ENCODE assay signal across 19 cellular contexts in the genomic region with DNA sequence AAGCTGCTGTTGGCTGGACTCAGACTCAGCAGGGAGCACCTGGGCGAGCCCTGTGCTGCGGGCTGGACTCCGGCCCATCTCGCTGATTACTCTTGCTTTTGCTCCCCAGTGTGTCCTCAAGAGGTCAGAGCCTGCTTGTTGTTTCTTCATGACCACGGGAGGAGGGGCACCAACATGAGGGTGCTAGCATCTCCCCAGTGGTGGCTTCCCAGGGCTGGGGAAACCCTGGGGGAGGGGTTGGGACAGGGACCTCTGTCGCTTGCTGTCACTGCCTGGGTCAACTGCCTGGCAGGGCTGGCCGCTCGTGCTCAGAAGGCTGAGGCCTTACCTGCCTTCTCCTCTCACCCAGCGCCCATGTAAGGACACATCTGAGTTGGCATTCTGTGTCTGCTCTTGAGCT.
DNase-seq lines count a peak whose midpoint lies in the region; ATAC-seq, FAIRE-seq and TF ChIP-seq lines count a peak whose summit lies in the region.
"Had no signal": no experiment of that assay in that cellular context is flagged by ENCODE, and none has a peak within 500 bp of the region (broad histone marks: within the 10 kb centered on the region; RNA-seq: fewer than 3 reads in every experiment).

No MANE protein-coding gene starts in this region.

- DNase-seq in right atrium auricular region (ENCODE audit: low spot score) (peak; percentile 47), left cardiac atrium (no peak), K562 (ENCODE audit: extremely low read depth in 1 of 4, low spot score in 3 of 4) (no peak), mesenteric fat pad (ENCODE audit: low spot score) (peak; percentile 81)
- DNase-seq in activated CD4-positive, alpha-beta T cell treated with anti-CD3 and anti-CD28 coated beads for 36 hours, result no peak
- DNase-seq: BE2C, KBM-7, MM.1S, NCI-H1048, NCI-H1417 treated with DMSO at 0.1 percent for 48 hours, NCI-H187, NCI-H446, NCI-H526, SHP77 treated with DMSO at 0.1 percent for 48 hours had no signal

- no peaks in the 10 kb centered on the region for H3K79me2 ChIP-seq in K562 (ENCODE audit: control insufficient read depth, insufficient read depth, low read length)

- H3K36me3 Mint-ChIP-seq in activated CD4-positive, alpha-beta T cell treated with anti-CD3 and anti-CD28 coated beads for 36 hours (ENCODE audit: low read depth), result no peaks in the 10 kb centered on the region
- H3K36me3 Mint-ChIP-seq in stimulated activated memory B cell treated with anti-CD40 and anti-IgM and Interleukin-4, amounts not matched to agents 10 μg/mL and 1 μg/mL and 100 μg/mL, for 72 hours, result no peaks in the 10 kb centered on the region
- H3K36me3 Mint-ChIP-seq: CD4-positive, CD25-positive, alpha-beta regulatory T cell had no signal

- POLR2A ChIA-PET in K562 (lab: Yijun Ruan, JAX), result interaction anchor here (0.6 kb wide), 1 partner anchor 26 kb away, joined by 3 read pairs; no protein-coding TSS in a partner anchor
- POLR2A ChIA-PET in activated CD4-positive, alpha-beta T cell treated with anti-CD3 and anti-CD28 coated beads for 36 hours (lab: Charles Lee), result interaction anchor here (1.0 kb wide), 1 partner anchor 32 kb away, joined by 3 read pairs; no protein-coding TSS in a partner anchor

- H3K4me3 ChIP-seq in right atrium auricular region, result no peak overlapping the region
- H3K4me3 ChIP-seq in K562, result no peak overlapping the region

- in situ Hi-C loops in K562 (cut with MboI), result no loop called here

- H4K20me1 ChIP-seq in K562 (replicated peaks; ENCODE audit: control insufficient read depth, insufficient read depth, low read length), result peaks cover 6% of the 10 kb centered on the region; the same call in 1 of the 2 replicates

- H3K4me3 Mint-ChIP-seq in activated CD4-positive, alpha-beta T cell treated with anti-CD3 and anti-CD28 coated beads for 36 hours, result no peak overlapping the region
- H3K4me3 Mint-ChIP-seq in stimulated activated memory B cell treated with anti-CD40 and anti-IgM and Interleukin-4, amounts not matched to agents 10 μg/mL and 1 μg/mL and 100 μg/mL, for 72 hours, result no peak overlapping the region
- H3K4me3 Mint-ChIP-seq: CD4-positive, CD25-positive, alpha-beta regulatory T cell had no signal

- no peak for TF ChIP-seq POLR2A in K562 (conservative IDR thresholded peaks at IDR 0.05)

- H3K4me1 Mint-ChIP-seq in activated CD4-positive, alpha-beta T cell treated with anti-CD3 and anti-CD28 coated beads for 36 hours, result peaks cover 28% of the 10 kb centered on the region
- H3K4me1 Mint-ChIP-seq in stimulated activated memory B cell treated with anti-CD40 and anti-IgM and Interleukin-4, amounts not matched to agents 10 μg/mL and 1 μg/mL and 100 μg/mL, for 72 hours, result no peaks in the 10 kb centered on the region

- no peak overlapping the region for H3K4me2 ChIP-seq in K562 (ENCODE audit: insufficient read depth, low read length)

- no peak overlapping the region for H3K27ac Mint-ChIP-seq in activated CD4-positive, alpha-beta T cell treated with anti-CD3 and anti-CD28 coated beads for 36 hours
- H3K27ac Mint-ChIP-seq in stimulated activated memory B cell treated with anti-CD40 and anti-IgM and Interleukin-4, amounts not matched to agents 10 μg/mL and 1 μg/mL and 100 μg/mL, for 72 hours, result no peak overlapping the region
- H3K27ac Mint-ChIP-seq: CD4-positive, CD25-positive, alpha-beta regulatory T cell had no signal

- intact Hi-C loops in left cardiac atrium (cut with DNase I), result no loop called here
- intact Hi-C loops in K562 (cut with micrococcal nuclease), result no loop called here
- intact Hi-C loops in activated CD4-positive, alpha-beta T cell treated with anti-CD3 and anti-CD28 coated beads for 36 hours (cut with DNase I, micrococcal nuclease), result loop anchor here (5.0 to 10.0 kb wide), 4 partner anchors 33 to 1530 kb away; a partner anchor contains a TSS

- no peak overlapping the region for H3K27ac ChIP-seq in right atrium auricular region
- H3K27ac ChIP-seq in K562 (ENCODE audit: extremely low read depth, low read depth, low read length), result no peak overlapping the region
- H3K27ac ChIP-seq: RWPE1 had no signal

- H3K9me3 Mint-ChIP-seq in activated CD4-positive, alpha-beta T cell treated with anti-CD3 and anti-CD28 coated beads for 36 hours (ENCODE audit: low read depth), result no peaks in the 10 kb centered on the region
- H3K9me3 Mint-ChIP-seq in stimulated activated memory B cell treated with anti-CD40 and anti-IgM and Interleukin-4, amounts not matched to agents 10 μg/mL and 1 μg/mL and 100 μg/mL, for 72 hours, result no peaks in the 10 kb centered on the region

- H3K36me3 ChIP-seq in right atrium auricular region, result no peaks in the 10 kb centered on the region
- H3K36me3 ChIP-seq in K562 (ENCODE audit: control insufficient read depth, insufficient read depth, low read length), result no peaks in the 10 kb centered on the region
- H3K36me3 ChIP-seq: BE2C had no signal

- peaks cover 18% of the 10 kb centered on the region for H3K27me3 Mint-ChIP-seq in activated CD4-positive, alpha-beta T cell treated with anti-CD3 and anti-CD28 coated beads for 36 hours
- peaks cover 22% of the 10 kb centered on the region for H3K27me3 Mint-ChIP-seq in stimulated activated memory B cell treated with anti-CD40 and anti-IgM and Interleukin-4, amounts not matched to agents 10 μg/mL and 1 μg/mL and 100 μg/mL, for 72 hours
- H3K27me3 Mint-ChIP-seq: CD4-positive, CD25-positive, alpha-beta regulatory T cell had no signal

- CTCF ChIA-PET in K562 (lab: Yijun Ruan, JAX; ENCODE audit: low intra/inter-chr PET ratio), result no interaction called here
- CTCF ChIA-PET in activated CD4-positive, alpha-beta T cell treated with anti-CD3 and anti-CD28 coated beads for 36 hours (lab: Charles Lee), result no interaction called here

- no peak for TF ChIP-seq RAD21 in K562 (CRISPR knock-in tag; conservative IDR thresholded peaks at IDR 0.05 in 1 of 2, IDR thresholded peaks at IDR 0.05 in 1 of 2)

- no TSS peak for BruUV-seq in K562 (replicated peaks; lab: Mats Ljungman, UMichigan)

- no peak for FAIRE-seq in K562 (lab: Jason Lieb, UNC)
- FAIRE-seq: GM19239 had no signal

- no peaks in the 10 kb centered on the region for H3K9me3 ChIP-seq in right atrium auricular region
- H3K9me3 ChIP-seq in K562 (replicated peaks; ENCODE audit: control insufficient read depth, insufficient read depth, low read depth, low read length), result no peaks in the 10 kb centered on the region
- H3K9me3 ChIP-seq: BE2C had no signal

- WGBS in K562 (ENCODE audit: insufficient coverage, low coverage, missing lambda C conversion rate), result 0% methylated on average over 9 of the region's 9 CpGs

- no peak overlapping the region for H2AFZ ChIP-seq in K562 (ENCODE audit: low read depth, low read length)

- H3K27me3 ChIP-seq in right atrium auricular region, result no peaks in the 10 kb centered on the region
- H3K27me3 ChIP-seq in K562 (ENCODE audit: control insufficient read depth in 2 of 2, insufficient read depth in 2 of 2, low read length in 2 of 2), result peaks cover 30 to 61% of the 10 kb centered on the region in 2 experiments

- no peaks in the 10 kb centered on the region for H3K4me1 ChIP-seq in right atrium auricular region
- H3K4me1 ChIP-seq in K562 (replicated peaks in 1 of 2; ENCODE audit: control insufficient read depth in 2 of 2, insufficient read depth in 2 of 2, low read length in 2 of 2), result peaks cover 0 to 6% of the 10 kb centered on the region in 2 experiments; a peak in 2 of 5 replicates
- H3K4me1 ChIP-seq: BE2C had no signal

- no peak for TF ChIP-seq EP300 in K562 (IDR thresholded peaks at IDR 0.05; ENCODE audit: low read length)

- no peaks in the 10 kb centered on the region for H3K9me1 ChIP-seq in K562 (ENCODE audit: control insufficient read depth, insufficient read depth, low read length)

- no peak for ATAC-seq in left cardiac atrium
- ATAC-seq in K562, result peak; percentile 55
- no peak for ATAC-seq in HG03521 (IDR thresholded peaks at IDR 0.05; ENCODE audit: unreplicated experiment)
- no peak for ATAC-seq in activated CD4-positive, alpha-beta T cell treated with anti-CD3 and anti-CD28 coated beads for 36 hours
- no peak for ATAC-seq in stimulated activated memory B cell treated with anti-CD40 and anti-IgM and Interleukin-4, amounts not matched to agents 10 μg/mL and 1 μg/mL and 100 μg/mL, for 72 hours

- no peak for TF ChIP-seq CTCF in right atrium auricular region (IDR thresholded peaks at IDR 0.05)
- no peak; a peak in 1 of 6 replicates for TF ChIP-seq CTCF in K562 (IDR thresholded peaks at IDR 0.05 in 2 of 3, conservative IDR thresholded peaks at IDR 0.05 in 1 of 3; ENCODE audit: insufficient read depth in 2 of 3, low read depth in 1 of 3, low read length in 3 of 3)

- H3K9ac ChIP-seq in K562 (ENCODE audit: insufficient read depth in 1 of 2, low read depth in 2 of 2, low read length in 2 of 2), result no peak overlapping the region

TF ChIP-seq in K562, 482 proteins besides CTCF, POLR2A, EP300 and RAD21:
- TF ChIP-seq, protein P1, sequence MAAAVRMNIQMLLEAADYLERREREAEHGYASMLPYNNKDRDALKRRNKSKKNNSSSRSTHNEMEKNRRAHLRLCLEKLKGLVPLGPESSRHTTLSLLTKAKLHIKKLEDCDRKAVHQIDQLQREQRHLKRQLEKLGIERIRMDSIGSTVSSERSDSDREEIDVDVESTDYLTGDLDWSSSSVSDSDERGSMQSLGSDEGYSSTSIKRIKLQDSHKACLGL (CRISPR knock-in tag; IDR thresholded peaks at IDR 0.05; ENCODE audit: borderline replicate concordance, poor library complexity, severe bottlenecking), result no peak
- TF ChIP-seq, protein P2, sequence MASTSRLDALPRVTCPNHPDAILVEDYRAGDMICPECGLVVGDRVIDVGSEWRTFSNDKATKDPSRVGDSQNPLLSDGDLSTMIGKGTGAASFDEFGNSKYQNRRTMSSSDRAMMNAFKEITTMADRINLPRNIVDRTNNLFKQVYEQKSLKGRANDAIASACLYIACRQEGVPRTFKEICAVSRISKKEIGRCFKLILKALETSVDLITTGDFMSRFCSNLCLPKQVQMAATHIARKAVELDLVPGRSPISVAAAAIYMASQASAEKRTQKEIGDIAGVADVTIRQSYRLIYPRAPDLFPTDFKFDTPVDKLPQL (IDR thresholded peaks at IDR 0.05; ENCODE audit: extremely low read depth, insufficient read length), result no peak
- TF ChIP-seq ZNF212 (CRISPR knock-in tag; IDR thresholded peaks at IDR 0.05) (no peak), LCOR (CRISPR knock-in tag; IDR thresholded peaks at IDR 0.05) (no peak), STAG1 (CRISPR knock-in tag; IDR thresholded peaks at IDR 0.05; ENCODE audit: borderline replicate concordance) (no peak), PHF20 (IDR thresholded peaks at IDR 0.05; ENCODE audit: partially characterized antibody) (no peak), GTF2E2 (tag; IDR thresholded peaks at IDR 0.05) (no peak), CHD4 (IDR thresholded peaks at IDR 0.05; ENCODE audit: insufficient read depth, insufficient replicate concordance, low read depth, low read length, poor library complexity, severe bottlenecking) (no peak), CBX5 (IDR thresholded peaks at IDR 0.05; ENCODE audit: borderline replicate concordance, low read depth) (no peak), CHD1 (IDR thresholded peaks at IDR 0.05; ENCODE audit: low read length) (no peak), CHCHD3 (CRISPR knock-in tag; IDR thresholded peaks at IDR 0.05) (no peak), ERF (CRISPR knock-in tag; IDR thresholded peaks at IDR 0.05) (no peak)
TF ChIP-seq in K562: peak in this region for 0.

Comparison
In these comparisons a context has a peak if more than half of its experiments do, and no peak if none do; other contexts are left out.
1. DNase-seq: peak in right atrium auricular region (single experiment) and mesenteric fat pad (single experiment); none in left cardiac atrium (single experiment), K562 (0 of 4) and activated CD4-positive, alpha-beta T cell treated with anti-CD3 and anti-CD28 coated beads for 36 hours (single experiment).
2. intact Hi-C loops: an anchor here in activated CD4-positive, alpha-beta T cell treated with anti-CD3 and anti-CD28 coated beads for 36 hours (5.0 to 10.0 kb wide); none called in left cardiac atrium and K562.